1 cellular context compared by ENCODE assay signal in the genomic region with DNA sequence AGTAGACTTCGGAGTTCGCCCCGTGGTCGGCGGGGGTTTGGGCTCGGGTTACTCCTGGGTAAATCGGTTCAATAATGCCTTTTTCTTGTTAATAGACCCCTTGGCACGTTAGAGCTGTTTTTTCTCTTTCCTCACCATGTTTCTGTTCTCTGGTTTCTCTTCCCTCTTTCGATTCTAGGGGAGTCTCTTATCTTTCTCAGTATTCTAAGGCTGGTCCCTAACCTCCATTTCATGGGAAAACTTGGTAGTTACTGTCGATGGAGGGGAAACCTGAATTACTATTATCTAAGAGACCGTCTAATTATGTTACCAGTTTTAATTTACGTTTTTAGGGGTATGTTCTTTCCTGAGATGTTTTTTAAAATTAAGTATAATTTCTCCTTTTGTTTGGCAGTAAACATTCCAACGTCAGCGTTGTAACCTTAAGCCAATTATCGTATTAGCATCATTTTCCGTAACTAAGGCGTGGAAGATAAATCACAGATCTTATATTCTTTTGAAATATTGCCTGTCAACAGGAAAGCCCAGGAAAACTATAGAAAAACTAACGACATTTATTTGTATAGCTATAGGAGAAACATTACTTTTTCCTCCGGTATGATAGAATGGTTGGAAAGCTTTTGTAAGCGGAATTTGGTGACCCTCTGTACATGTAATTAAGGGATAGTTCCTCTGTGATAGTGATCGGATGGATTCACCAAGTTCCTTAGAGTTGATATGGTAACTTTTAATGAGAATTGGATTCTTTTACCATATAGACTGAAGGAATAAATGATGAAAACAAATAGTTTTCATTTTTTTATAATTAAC.
TF ChIP-seq lines count a peak whose summit lies in the region.

No MANE protein-coding gene starts in this region.

TF ChIP-seq in HEK293, 187 proteins besides CTCF, POLR2A, EP300 and RAD21 (continued from another document):
- TF ChIP-seq ZNF791 (tag by site-specific recombination; IDR thresholded peaks at IDR 0.05) (no peak), KLF1 (tag by site-specific recombination; IDR thresholded peaks at IDR 0.05) (no peak), ZNF341 (tag by site-specific recombination; IDR thresholded peaks at IDR 0.05; ENCODE audit: low read depth) (no peak), ZNF133 (tag by site-specific recombination; IDR thresholded peaks at IDR 0.05) (no peak), ZNF423 (tag by site-specific recombination; IDR thresholded peaks at IDR 0.05) (no peak), PRDM1 (tag by site-specific recombination; IDR thresholded peaks at IDR 0.05) (peak; percentile 50; the same call in 1 of the 2 replicates), ZBTB17 (tag by site-specific recombination; IDR thresholded peaks at IDR 0.05) (peak; percentile 62), ZNF624 (tag by site-specific recombination; IDR thresholded peaks at IDR 0.05) (no peak), ZNF335 (tag by site-specific recombination; conservative IDR thresholded peaks at IDR 0.05) (peak; percentile 9; the same call in 1 of the 2 replicates), ZBTB48 (tag by site-specific recombination; IDR thresholded peaks at IDR 0.05) (peak; percentile 53), ZBTB8A (tag by site-specific recombination; IDR thresholded peaks at IDR 0.05) (no peak), ZNF658 (tag by site-specific recombination; IDR thresholded peaks at IDR 0.05) (no peak), KLF10 (tag by site-specific recombination; IDR thresholded peaks at IDR 0.05) (no peak), YY2 (tag by site-specific recombination; IDR thresholded peaks at IDR 0.05) (no peak), ZNF248 (tag by site-specific recombination; IDR thresholded peaks at IDR 0.05) (no peak), KLF7 (tag by site-specific recombination; IDR thresholded peaks at IDR 0.05; ENCODE audit: borderline replicate concordance) (no peak)
- TF ChIP-seq, protein P1, sequence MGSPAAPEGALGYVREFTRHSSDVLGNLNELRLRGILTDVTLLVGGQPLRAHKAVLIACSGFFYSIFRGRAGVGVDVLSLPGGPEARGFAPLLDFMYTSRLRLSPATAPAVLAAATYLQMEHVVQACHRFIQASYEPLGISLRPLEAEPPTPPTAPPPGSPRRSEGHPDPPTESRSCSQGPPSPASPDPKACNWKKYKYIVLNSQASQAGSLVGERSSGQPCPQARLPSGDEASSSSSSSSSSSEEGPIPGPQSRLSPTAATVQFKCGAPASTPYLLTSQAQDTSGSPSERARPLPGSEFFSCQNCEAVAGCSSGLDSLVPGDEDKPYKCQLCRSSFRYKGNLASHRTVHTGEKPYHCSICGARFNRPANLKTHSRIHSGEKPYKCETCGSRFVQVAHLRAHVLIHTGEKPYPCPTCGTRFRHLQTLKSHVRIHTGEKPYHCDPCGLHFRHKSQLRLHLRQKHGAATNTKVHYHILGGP (tag by site-specific recombination; IDR thresholded peaks at IDR 0.05) = no peak
- TF ChIP-seq, protein P2, sequence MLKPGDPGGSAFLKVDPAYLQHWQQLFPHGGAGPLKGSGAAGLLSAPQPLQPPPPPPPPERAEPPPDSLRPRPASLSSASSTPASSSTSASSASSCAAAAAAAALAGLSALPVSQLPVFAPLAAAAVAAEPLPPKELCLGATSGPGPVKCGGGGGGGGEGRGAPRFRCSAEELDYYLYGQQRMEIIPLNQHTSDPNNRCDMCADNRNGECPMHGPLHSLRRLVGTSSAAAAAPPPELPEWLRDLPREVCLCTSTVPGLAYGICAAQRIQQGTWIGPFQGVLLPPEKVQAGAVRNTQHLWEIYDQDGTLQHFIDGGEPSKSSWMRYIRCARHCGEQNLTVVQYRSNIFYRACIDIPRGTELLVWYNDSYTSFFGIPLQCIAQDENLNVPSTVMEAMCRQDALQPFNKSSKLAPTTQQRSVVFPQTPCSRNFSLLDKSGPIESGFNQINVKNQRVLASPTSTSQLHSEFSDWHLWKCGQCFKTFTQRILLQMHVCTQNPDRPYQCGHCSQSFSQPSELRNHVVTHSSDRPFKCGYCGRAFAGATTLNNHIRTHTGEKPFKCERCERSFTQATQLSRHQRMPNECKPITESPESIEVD (tag by site-specific recombination; IDR thresholded peaks at IDR 0.05) = peak; percentile 80
- TF ChIP-seq, protein P3, sequence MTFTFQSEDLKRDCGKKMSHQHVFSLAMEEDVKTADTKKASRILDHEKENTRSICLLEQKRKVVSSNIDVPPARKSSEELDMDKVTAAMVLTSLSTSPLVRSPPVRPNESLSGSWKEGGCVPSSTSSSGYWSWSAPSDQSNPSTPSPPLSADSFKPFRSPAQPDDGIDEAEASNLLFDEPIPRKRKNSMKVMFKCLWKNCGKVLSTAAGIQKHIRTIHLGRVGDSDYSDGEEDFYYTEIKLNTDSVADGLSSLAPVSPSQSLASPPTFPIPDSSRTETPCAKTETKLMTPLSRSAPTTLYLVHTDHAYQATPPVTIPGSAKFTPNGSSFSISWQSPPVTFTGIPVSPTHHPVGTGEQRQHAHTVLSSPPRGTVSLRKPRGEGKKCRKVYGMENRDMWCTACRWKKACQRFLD (tag by site-specific recombination; IDR thresholded peaks at IDR 0.05) = no peak
